In genomic region chr4:86498560-86499166, GRCh38 we compare ENCODE assay signal across 8 cellular contexts.
DNase-seq lines count a peak whose midpoint lies in the region; ATAC-seq and TF ChIP-seq lines count a peak whose summit lies in the region.

No MANE protein-coding gene starts in this region.

- no peaks in the 10 kb centered on the region for H3K9me3 Mint-ChIP-seq in neural crest cell

- H4K20me1 ChIP-seq in fibroblast of lung (ENCODE audit: control insufficient read depth, extremely low read depth, insufficient read depth, low read length) = no peaks in the 10 kb centered on the region

- no peak overlapping the region for H3K9ac ChIP-seq in fibroblast of lung (ENCODE audit: insufficient read depth, low read length)

- no peak overlapping the region for H3K4me3 Mint-ChIP-seq in neural crest cell

- no peak overlapping the region for H3K4me3 ChIP-seq in fibroblast of lung (replicated peaks in 1 of 4; ENCODE audit: control extremely low read depth in 1 of 4, insufficient read depth in 1 of 4, low read depth in 3 of 4, low read length in 4 of 4)

- no peaks in the 10 kb centered on the region for H3K36me3 Mint-ChIP-seq in neural crest cell (ENCODE audit: low read depth)

- ATAC-seq in HG02678 (IDR thresholded peaks at IDR 0.05; ENCODE audit: unreplicated experiment) = peak; percentile 87

- DNase-seq in AG08396 (ENCODE audit: low spot score) (peak; percentile 57), GM13977 (ENCODE audit: low spot score) (peak; percentile 22), NCI-H1092 (lab: John Stamatoyannopoulos, UW) (peak; percentile 10), SKM-1 (lab: John Stamatoyannopoulos, UW; ENCODE audit: unreplicated experiment) (peak; percentile 54), fibroblast of lung (ENCODE audit: low read depth in 2 of 2) (peak; percentile 70 to 74), neural crest cell (ENCODE audit: low read depth, low spot score) (no peak)
- DNase-seq in activated effector memory CD4-positive, alpha-beta T cell treated with anti-CD3 and anti-CD28 coated beads, Interleukin-2, amount 50 U/mL, for 16 hours = no peak

- H3K27me3 ChIP-seq in fibroblast of lung (ENCODE audit: control insufficient read depth, insufficient read depth, low read length) = no peaks in the 10 kb centered on the region

- peak; percentile 82 for TF ChIP-seq CTCF in GM13977 (IDR thresholded peaks at IDR 0.05; ENCODE audit: extremely low read depth, insufficient read depth, missing control alignments)
- TF ChIP-seq CTCF in fibroblast of lung (conservative IDR thresholded peaks at IDR 0.05 in 1 of 2, IDR thresholded peaks at IDR 0.05 in 1 of 2; ENCODE audit: low read depth in 1 of 2, low read length in 2 of 2) = peak; percentile 80 to 84
- peak; percentile 95 for TF ChIP-seq CTCF in neural crest cell (conservative IDR thresholded peaks at IDR 0.05)

- in situ Hi-C loops in GM13977 (cut with MboI; ENCODE audit: low pct_unique_long_range_greater_than_20kb, low sequenced_read_pairs, unreplicated experiment) = loop anchor here (10.0 kb wide), 1 partner anchor 396 kb away; the partner anchor contains the start of gene C4orf36

- no peak overlapping the region for H2AFZ ChIP-seq in fibroblast of lung (ENCODE audit: low read length)

- no peak overlapping the region for H3K27ac ChIP-seq in fibroblast of lung (ENCODE audit: insufficient read depth, low read length)

- no peak overlapping the region for H3K27ac Mint-ChIP-seq in neural crest cell (ENCODE audit: unreplicated experiment)

- no peaks in the 10 kb centered on the region for H3K36me3 ChIP-seq in fibroblast of lung (ENCODE audit: control insufficient read depth, insufficient read depth, low read length)

- H3K4me2 ChIP-seq in fibroblast of lung (ENCODE audit: extremely low read depth, insufficient read depth, low read length) = peak overlapping the region; percentile 37

- peaks cover 7% of the 10 kb centered on the region for H3K4me1 ChIP-seq in fibroblast of lung (ENCODE audit: control insufficient read depth, extremely low read depth, insufficient read depth, low read length)

- no peaks in the 10 kb centered on the region for H3K9me3 ChIP-seq in fibroblast of lung (ENCODE audit: control insufficient read depth, insufficient read depth, low read depth, low read length)

- peaks cover 20% of the 10 kb centered on the region for H3K4me1 Mint-ChIP-seq in neural crest cell

- H3K27me3 Mint-ChIP-seq in neural crest cell (ENCODE audit: low read depth) = no peaks in the 10 kb centered on the region

- H3K79me2 ChIP-seq in fibroblast of lung (ENCODE audit: control insufficient read depth, insufficient read depth, low read length) = no peaks in the 10 kb centered on the region

Comparison
In these comparisons a context has a peak if more than half of its experiments do, and no peak if none do; other contexts are left out.
1. DNase-seq: peak in AG08396 (single experiment), GM13977 (single experiment), NCI-H1092 (single experiment), SKM-1 (single experiment) and fibroblast of lung (2 of 2); none in neural crest cell (single experiment) and activated effector memory CD4-positive, alpha-beta T cell treated with anti-CD3 and anti-CD28 coated beads, Interleukin-2, amount 50 U/mL, for 16 hours (single experiment).
2. Peak in every context shown above with its lines, with median percentiles within 50 percentile points of each other: CTCF ChIP-seq.